In the genomic region with DNA sequence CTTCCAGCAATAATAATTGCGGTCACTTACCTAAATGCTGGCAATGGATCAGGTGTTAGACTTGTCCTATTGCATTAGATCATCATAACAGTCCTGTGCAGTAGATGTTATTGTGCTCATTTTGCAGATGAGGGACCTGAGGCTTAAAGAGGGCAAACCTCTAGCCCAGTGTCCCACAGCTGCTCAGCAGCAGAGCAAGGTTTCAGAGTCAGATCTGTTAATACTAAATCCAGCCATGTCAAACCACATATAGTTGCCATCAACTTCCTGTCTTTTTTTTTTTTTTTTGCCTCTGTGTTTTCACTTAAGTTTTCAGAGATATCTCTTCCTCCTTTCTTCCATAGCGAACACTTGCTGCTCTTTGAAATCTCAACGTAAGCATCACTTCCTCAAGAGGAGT, we compare ENCODE assay signal across 19 cellular contexts. TPM values are rescaled to one million over a fixed set of nuclear protein-coding genes. Genes with fewer than 3 reads are reported as not detected.
DNase-seq lines count a peak whose midpoint lies in the region; ATAC-seq and TF ChIP-seq lines count a peak whose summit lies in the region.
"Had no signal": no experiment of that assay in that cellular context is flagged by ENCODE, and none has a peak within 500 bp of the region (broad histone marks: within the 10 kb centered on the region; RNA-seq: fewer than 3 reads in every experiment).

No MANE protein-coding gene starts in this region.

- H3K27me3 ChIP-seq in brain microvascular endothelial cell (replicated peaks) = peaks cover 22% of the 10 kb centered on the region
- H3K27me3 ChIP-seq in prostate gland (replicated peaks; ENCODE audit: insufficient read depth) = no peaks in the 10 kb centered on the region

- ATAC-seq in GM18511 (IDR thresholded peaks at IDR 0.05; ENCODE audit: unreplicated experiment) (peak; percentile 97), GM19467 (IDR thresholded peaks at IDR 0.05; ENCODE audit: unreplicated experiment) (peak; percentile 98), HG02981 (IDR thresholded peaks at IDR 0.05; ENCODE audit: unreplicated experiment) (peak; percentile 96), HG03565 (IDR thresholded peaks at IDR 0.05; ENCODE audit: unreplicated experiment) (peak; percentile 65)
- ATAC-seq: left lobe of liver had no signal

- WGBS in prostate gland = 91% methylated on average over 3 of the region's 3 CpGs

- DNase-seq in brain microvascular endothelial cell (no peak), prostate gland (ENCODE audit: low spot score) (no peak), NCI-H524 (lab: John Stamatoyannopoulos, UW) (no peak), amygdala (lab: John Stamatoyannopoulos, UW) (no peak)
- DNase-seq: activated B cell treated with CpG ODN at 0.5 μM for 24 hours; activated naive CD4-positive, alpha-beta T cell; HFFc6; hypothalamus; NCI-H187; NCI-H526; stimulated activated CD4-positive, alpha-beta T cell treated with anti-CD3 and anti-CD28 coated beads, Interleukin-12 subunit alpha, Interleukin-12 subunit beta, amount 100 ng/mL, for 4 hours; T-helper 1 cell had no signal

- intact Hi-C loops in prostate gland (cut with DNase I) = no loop called here

- H3K4me1 ChIP-seq in prostate gland (replicated peaks) = no peaks in the 10 kb centered on the region
- H3K4me1 ChIP-seq: parathyroid adenoma had no signal

- no peak for TF ChIP-seq POLR2A in prostate gland (IDR thresholded peaks at IDR 0.05)

- H3K4me3 ChIP-seq in brain microvascular endothelial cell (ENCODE audit: low read depth, low read length) (no peak overlapping the region), prostate gland (no peak overlapping the region)

- H3K27ac ChIP-seq in brain microvascular endothelial cell = no peak overlapping the region
- no peak overlapping the region for H3K27ac ChIP-seq in prostate gland
- H3K27ac ChIP-seq: parathyroid adenoma had no signal

- in situ Hi-C loops in brain microvascular endothelial cell (cut with HindIII; ENCODE audit: low pct_ligation_motif_present, low sequenced_read_pairs) = no loop called here

- no peaks in the 10 kb centered on the region for H3K9me3 ChIP-seq in prostate gland

- TF ChIP-seq CTCF in brain microvascular endothelial cell (IDR thresholded peaks at IDR 0.05; ENCODE audit: low read depth, low read length, missing control alignments) (no peak), prostate gland (IDR thresholded peaks at IDR 0.05) (no peak)

- H3K36me3 ChIP-seq in brain microvascular endothelial cell (replicated peaks) (no peaks in the 10 kb centered on the region), prostate gland (no peaks in the 10 kb centered on the region)

RNA-seq across cellular contexts. Expression of a gene that starts 12.1 kb away (rescaled TPM):
- total RNA-seq in prostate gland = under 1 TPM in 1 of 2 donors, not detected in 1; 0.62 TPM
- total RNA-seq: activated B cell treated with CpG ODN at 0.5 μM for 24 hours, HFFc6, left lobe of liver, subcutaneous adipose tissue had no signal
